In genomic region chr2:26197516-26197915, GRCh38 we compare ENCODE assay signal across 24 cellular contexts.
"Had no signal": no experiment of that assay in that cellular context is flagged by ENCODE, and none has a peak within 500 bp of the region (broad histone marks: within the 10 kb centered on the region; RNA-seq: fewer than 3 reads in every experiment).

No MANE protein-coding gene starts in this region.

- H3K4me1 Mint-ChIP-seq: activated CD4-positive, alpha-beta memory T cell treated with anti-CD3 and anti-CD28 coated beads, Interleukin-2, amount 10 ng/mL, durations not matched to agents 7 days and 5 days had no signal

- H3K9me3 Mint-ChIP-seq: activated CD4-positive, alpha-beta memory T cell treated with anti-CD3 and anti-CD28 coated beads, Interleukin-2, amount 10 ng/mL, durations not matched to agents 7 days and 5 days; activated naive CD4-positive, alpha-beta T cell treated with anti-CD3 and anti-CD28 coated beads for 36 hours; activated T-cell treated with anti-CD3 and anti-CD28 coated beads, Interleukin-2, amount 50 U/mL, for 72 hours; neural crest cell; T-helper 1 cell treated with Interleukin-12 subunit alpha and Interleukin-12 subunit beta and Interleukin-4 antibody, amounts not matched to agents 30 μg/mL and 1 μg/mL, for 36 hours had no signal

- H3K4me3 ChIP-seq: body of pancreas, cardiac muscle cell, heart left ventricle, mucosa of descending colon, thyroid gland had no signal

- H3K27ac ChIP-seq: body of pancreas, cardiac muscle cell, epithelial cell of prostate, heart left ventricle, thyroid gland had no signal

- H3K9me3 ChIP-seq: body of pancreas, heart left ventricle, mucosa of descending colon, thyroid gland had no signal

- FAIRE-seq: keratinocyte had no signal

- ATAC-seq: activated T-cell treated with anti-CD3 and anti-CD28 coated beads, Interleukin-2, amount 50 U/mL, for 72 hours; body of pancreas; left colon; mucosa of descending colon; stimulated activated naive CD8-positive, alpha-beta T cell treated with anti-CD3 and anti-CD28 coated beads, Interleukin-15, Interleukin-2, amounts not matched to agents 100 U/mL and 50 U/mL, for 24 hours had no signal

- H3K4me3 Mint-ChIP-seq: activated CD4-positive, alpha-beta memory T cell treated with anti-CD3 and anti-CD28 coated beads, Interleukin-2, amount 10 ng/mL, durations not matched to agents 7 days and 5 days; activated naive CD4-positive, alpha-beta T cell treated with anti-CD3 and anti-CD28 coated beads for 36 hours; activated T-cell treated with anti-CD3 and anti-CD28 coated beads, Interleukin-2, amount 50 U/mL, for 72 hours; neural crest cell; T-helper 1 cell treated with Interleukin-12 subunit alpha and Interleukin-12 subunit beta and Interleukin-4 antibody, amounts not matched to agents 30 μg/mL and 1 μg/mL, for 36 hours had no signal

- H3K4me1 ChIP-seq: body of pancreas, thyroid gland had no signal

- H3K27me3 Mint-ChIP-seq: activated CD4-positive, alpha-beta memory T cell treated with anti-CD3 and anti-CD28 coated beads, Interleukin-2, amount 10 ng/mL, durations not matched to agents 7 days and 5 days; progenitor cell of endocrine pancreas had no signal

- H3K27ac Mint-ChIP-seq: activated CD4-positive, alpha-beta memory T cell treated with anti-CD3 and anti-CD28 coated beads, Interleukin-2, amount 10 ng/mL, durations not matched to agents 7 days and 5 days; activated naive CD4-positive, alpha-beta T cell treated with anti-CD3 and anti-CD28 coated beads for 36 hours; activated T-cell treated with anti-CD3 and anti-CD28 coated beads, Interleukin-2, amount 50 U/mL, for 72 hours; progenitor cell of endocrine pancreas; T-helper 1 cell treated with Interleukin-12 subunit alpha and Interleukin-12 subunit beta and Interleukin-4 antibody, amounts not matched to agents 30 μg/mL and 1 μg/mL, for 36 hours had no signal

- H3K27me3 ChIP-seq: body of pancreas, cardiac muscle cell, heart left ventricle, thyroid gland had no signal

- DNase-seq: activated CD4-positive, alpha-beta memory T cell treated with anti-CD3 and anti-CD28 coated beads, Interleukin-2, amount 10 ng/mL, durations not matched to agents 7 days and 5 days; activated CD4-positive, alpha-beta T cell treated with anti-CD3 and anti-CD28 coated beads for 48 hours; activated effector memory CD4-positive, alpha-beta T cell treated with Interleukin-2 at 50 U/mL for 16 hours; activated naive CD4-positive, alpha-beta T cell treated with anti-CD3 and anti-CD28 coated beads for 36 hours; activated T-cell treated with anti-CD3 and anti-CD28 coated beads, Interleukin-2, amount 50 U/mL, for 72 hours; body of pancreas; cortex of kidney; heart left ventricle; left colon; mesenchymal stem cell; mucosa of descending colon; occipital lobe; retina; stimulated activated CD4-positive, alpha-beta T cell treated with anti-CD3 and anti-CD28 coated beads, Interleukin-2, amount 100 ng/mL, for 48 hours; stimulated activated naive CD8-positive, alpha-beta T cell treated with anti-CD3 and anti-CD28 coated beads, Interleukin-15, Interleukin-2, amounts not matched to agents 100 U/mL and 50 U/mL, for 24 hours; substantia nigra; T1000; thyroid gland had no signal
